In genomic region chr13:44815507-44816074, GRCh38 we compare ENCODE assay signal across 10 cellular contexts.
DNase-seq lines count a peak whose midpoint lies in the region; ATAC-seq and TF ChIP-seq lines count a peak whose summit lies in the region.
"Had no signal": no experiment of that assay in that cellular context is flagged by ENCODE, and none has a peak within 500 bp of the region (broad histone marks: within the 10 kb centered on the region; RNA-seq: fewer than 3 reads in every experiment).

No MANE protein-coding gene starts in this region.

- no peaks in the 10 kb centered on the region for H3K9me3 ChIP-seq in SK-N-SH
- H3K9me3 ChIP-seq in gastroesophageal sphincter, result no peaks in the 10 kb centered on the region

- peaks cover 8 to 49% of the 10 kb centered on the region in 2 experiments for H3K4me1 ChIP-seq in SK-N-SH (ENCODE audit: control insufficient read depth in 1 of 2, insufficient read depth in 2 of 2, low read depth in 1 of 2, low read length in 1 of 2)
- peaks cover 0 to under 1% (median 0%) of the 10 kb centered on the region in 3 donors for H3K4me1 ChIP-seq in gastroesophageal sphincter

- peak; percentile 91 for ATAC-seq in gastroesophageal sphincter
- ATAC-seq in GM21619 (IDR thresholded peaks at IDR 0.05; ENCODE audit: unreplicated experiment), result no peak

- no peak overlapping the region; the same call in 1 of the 2 replicates for H3K9ac ChIP-seq in SK-N-SH

- WGBS in SK-N-SH (ENCODE audit: low lambda C conversion rate), result 24% methylated on average over 8 of the region's 8 CpGs
- WGBS in gastroesophageal sphincter (ENCODE audit: low coverage in 1 of 2), 2 donors, result 51% methylated on average over 7 of the region's 8 CpGs; no CpG with 5 or more reads in 1 of the 2 donors

- H3K4me3 Mint-ChIP-seq in activated CD4-positive, alpha-beta T cell treated with anti-CD3 and anti-CD28 coated beads, Interleukin-2, amount 10 ng/mL, durations not matched to agents 24 days and 14 days, result no peak overlapping the region
- H3K4me3 Mint-ChIP-seq: CD4-positive, CD25-positive, alpha-beta regulatory T cell; memory B cell had no signal

- no peak for TF ChIP-seq POLR2A in gastroesophageal sphincter (IDR thresholded peaks at IDR 0.05)

- H3K36me3 Mint-ChIP-seq in activated CD4-positive, alpha-beta T cell treated with anti-CD3 and anti-CD28 coated beads, Interleukin-2, amount 10 ng/mL, durations not matched to agents 24 days and 14 days (ENCODE audit: low read depth), result no peaks in the 10 kb centered on the region
- H3K36me3 Mint-ChIP-seq: CD4-positive, CD25-positive, alpha-beta regulatory T cell; memory B cell had no signal

- H3K4me3 ChIP-seq in SK-N-SH (ENCODE audit: low read depth in 2 of 2, low read length in 1 of 2), result no peak overlapping the region
- no peak overlapping the region for H3K4me3 ChIP-seq in gastroesophageal sphincter

- CTCF ChIA-PET in SK-N-SH (lab: Yijun Ruan, JAX), result interaction anchor here (0.6 to 7.0 kb wide), 2 partner anchors 331 to 389 kb away, joined by 3 to 51 read pairs; no protein-coding TSS in a partner anchor

- H3K79me2 ChIP-seq in SK-N-SH (ENCODE audit: insufficient read depth), result no peaks in the 10 kb centered on the region

- TF ChIP-seq EP300 in SK-N-SH (IDR thresholded peaks at IDR 0.05; ENCODE audit: borderline replicate concordance in 1 of 2, low read depth in 1 of 2, low read length in 1 of 2) (peak; percentile 33 to 77; a peak in 2 of 4 replicates), gastroesophageal sphincter (IDR thresholded peaks at IDR 0.05) (no peak)

- POLR2A ChIA-PET in SK-N-SH (lab: Yijun Ruan, JAX), result no interaction called here

- intact Hi-C loops in activated CD4-positive, alpha-beta T cell treated with anti-CD3 and anti-CD28 coated beads, Interleukin-2, amount 10 ng/mL, durations not matched to agents 24 days and 14 days (cut with micrococcal nuclease), result loop anchor here (1.0 to 5.0 kb wide), 4 partner anchors 46 to 558 kb away; partner anchors contain the start of gene TSC22D1

- H3K9me2 ChIP-seq in SK-N-SH, result no peaks in the 10 kb centered on the region

- H3K27ac ChIP-seq in SK-N-SH (ENCODE audit: low read depth in 2 of 2, low read length in 1 of 2), result peak overlapping the region; percentile 52 to 67
- H3K27ac ChIP-seq in gastroesophageal sphincter, result no peak overlapping the region

- H3K27me3 ChIP-seq in SK-N-SH (ENCODE audit: insufficient read depth) (no peaks in the 10 kb centered on the region), gastroesophageal sphincter (no peaks in the 10 kb centered on the region)

- peak; percentile 71 for DNase-seq in activated CD4-positive, alpha-beta T cell treated with anti-CD3 and anti-CD28 coated beads, Interleukin-2, amount 10 ng/mL, durations not matched to agents 24 days and 14 days
- DNase-seq in activated CD4-positive, alpha-beta T cell treated with anti-CD3 and anti-CD28 coated beads, Interleukin-2, amount 50 U/mL, for 1 hour, result no peak
- DNase-seq in SK-N-SH, result no peak
- DNase-seq in stimulated activated CD8-positive, alpha-beta memory T cell treated with anti-CD3 and anti-CD28 coated beads, Interleukin-7, amount 100 ng/mL, for 48 hours (ENCODE audit: extremely low read depth in 1 of 2, low read depth in 1 of 2), result peak; percentile 6 to 27
- DNase-seq in NCI-H2171 (lab: John Stamatoyannopoulos, UW), result no peak
- DNase-seq in NCI-H2171 treated with DMSO at 0.1 percent for 48 hours (lab: John Stamatoyannopoulos, UW), result no peak
- DNase-seq: CD4-positive, CD25-positive, alpha-beta regulatory T cell had no signal

- no peak overlapping the region for H3K27ac Mint-ChIP-seq in activated CD4-positive, alpha-beta T cell treated with anti-CD3 and anti-CD28 coated beads, Interleukin-2, amount 10 ng/mL, durations not matched to agents 24 days and 14 days
- H3K27ac Mint-ChIP-seq: CD4-positive, CD25-positive, alpha-beta regulatory T cell; memory B cell had no signal

- peaks cover 29% of the 10 kb centered on the region for H3K27me3 Mint-ChIP-seq in activated CD4-positive, alpha-beta T cell treated with anti-CD3 and anti-CD28 coated beads, Interleukin-2, amount 10 ng/mL, durations not matched to agents 24 days and 14 days

- TF ChIP-seq CTCF in SK-N-SH (IDR thresholded peaks at IDR 0.05) (no peak), gastroesophageal sphincter (IDR thresholded peaks at IDR 0.05) (no peak)

- peak overlapping the region; percentile 40 for H3K4me2 ChIP-seq in SK-N-SH

- no peaks in the 10 kb centered on the region for H3K9me3 Mint-ChIP-seq in activated CD4-positive, alpha-beta T cell treated with anti-CD3 and anti-CD28 coated beads, Interleukin-2, amount 10 ng/mL, durations not matched to agents 24 days and 14 days
- H3K9me3 Mint-ChIP-seq: memory B cell had no signal

- H3K36me3 ChIP-seq in SK-N-SH (replicated peaks in 1 of 2; ENCODE audit: control insufficient read depth in 1 of 2, insufficient read depth in 2 of 2, low read length in 1 of 2), result no peaks in the 10 kb centered on the region
- no peaks in the 10 kb centered on the region for H3K36me3 ChIP-seq in gastroesophageal sphincter

- H3K4me1 Mint-ChIP-seq in activated CD4-positive, alpha-beta T cell treated with anti-CD3 and anti-CD28 coated beads, Interleukin-2, amount 10 ng/mL, durations not matched to agents 24 days and 14 days, result peaks cover 16% of the 10 kb centered on the region
- H3K4me1 Mint-ChIP-seq: memory B cell had no signal

- TF ChIP-seq RAD21 in SK-N-SH (IDR thresholded peaks at IDR 0.05; ENCODE audit: low read length), result peak; percentile 5; the same call in 1 of the 2 replicates

- H2AFZ ChIP-seq in SK-N-SH (ENCODE audit: low read depth), result peak overlapping the region; percentile 10

- H3F3A ChIP-seq in SK-N-SH (replicated peaks; ENCODE audit: insufficient read depth), result no peaks in the 10 kb centered on the region

- no peaks in the 10 kb centered on the region for H4K20me1 ChIP-seq in SK-N-SH (ENCODE audit: insufficient read depth)

TF ChIP-seq in SK-N-SH, 30 proteins besides CTCF, POLR2A, EP300 and RAD21 (continues in another document):
- TF ChIP-seq SMC3 (IDR thresholded peaks at IDR 0.05; ENCODE audit: low read depth, low read length), result no peak
- no peak for TF ChIP-seq EZH2phosphoT487 (IDR thresholded peaks at IDR 0.05; ENCODE audit: borderline replicate concordance, low read depth)
- no peak for TF ChIP-seq IRF3 (IDR thresholded peaks at IDR 0.05; ENCODE audit: low read depth, low read length)
- peak; percentile 96 for TF ChIP-seq MAX (IDR thresholded peaks at IDR 0.05; ENCODE audit: low read depth)
- TF ChIP-seq TAF1 (IDR thresholded peaks at IDR 0.05; ENCODE audit: borderline replicate concordance, low read depth, low read length), result no peak
- no peak for TF ChIP-seq GATA2 (CRISPR knock-in tag; IDR thresholded peaks at IDR 0.05)
- TF ChIP-seq RFX5 (IDR thresholded peaks at IDR 0.05; ENCODE audit: low read length), result no peak
- TF ChIP-seq NRF1 (IDR thresholded peaks at IDR 0.05; ENCODE audit: low read depth, low read length), result no peak
- peak; percentile 19; the same call in 1 of the 2 replicates for TF ChIP-seq REST (IDR thresholded peaks at IDR 0.05; ENCODE audit: low read depth, low read length)
- peak; percentile 51; the same call in 1 of the 2 replicates for TF ChIP-seq POLR2AphosphoS5 (IDR thresholded peaks at IDR 0.05; ENCODE audit: low read depth, low read length)
- no peak for TF ChIP-seq RCOR1 (IDR thresholded peaks at IDR 0.05; ENCODE audit: low read length)
- no peak for TF ChIP-seq YY1 (IDR thresholded peaks at IDR 0.05; ENCODE audit: low read depth)
- TF ChIP-seq MXI1 (IDR thresholded peaks at IDR 0.05; ENCODE audit: low read depth, low read length), result no peak
- no peak for TF ChIP-seq FOXM1 (IDR thresholded peaks at IDR 0.05; ENCODE audit: low read depth)
- TF ChIP-seq FOSL2 (IDR thresholded peaks at IDR 0.05; ENCODE audit: borderline replicate concordance, low read depth), result peak; percentile 93
- no peak for TF ChIP-seq GABPA (IDR thresholded peaks at IDR 0.05; ENCODE audit: low read depth)

Comparison
In these comparisons a context has a peak if more than half of its experiments do, and no peak if none do; other contexts are left out.
1. DNase-seq: peak in activated CD4-positive, alpha-beta T cell treated with anti-CD3 and anti-CD28 coated beads, Interleukin-2, amount 10 ng/mL, durations not matched to agents 24 days and 14 days (single experiment) and stimulated activated CD8-positive, alpha-beta memory T cell treated with anti-CD3 and anti-CD28 coated beads, Interleukin-7, amount 100 ng/mL, for 48 hours (2 of 2); none in activated CD4-positive, alpha-beta T cell treated with anti-CD3 and anti-CD28 coated beads, Interleukin-2, amount 50 U/mL, for 1 hour (single experiment), SK-N-SH (single experiment), NCI-H2171 (single experiment) and NCI-H2171 treated with DMSO at 0.1 percent for 48 hours (single experiment).
2. H3K27ac ChIP-seq: peak in SK-N-SH (2 of 2); none in gastroesophageal sphincter (0 of 4).